14 cellular contexts compared by ENCODE assay signal in the genomic region with DNA sequence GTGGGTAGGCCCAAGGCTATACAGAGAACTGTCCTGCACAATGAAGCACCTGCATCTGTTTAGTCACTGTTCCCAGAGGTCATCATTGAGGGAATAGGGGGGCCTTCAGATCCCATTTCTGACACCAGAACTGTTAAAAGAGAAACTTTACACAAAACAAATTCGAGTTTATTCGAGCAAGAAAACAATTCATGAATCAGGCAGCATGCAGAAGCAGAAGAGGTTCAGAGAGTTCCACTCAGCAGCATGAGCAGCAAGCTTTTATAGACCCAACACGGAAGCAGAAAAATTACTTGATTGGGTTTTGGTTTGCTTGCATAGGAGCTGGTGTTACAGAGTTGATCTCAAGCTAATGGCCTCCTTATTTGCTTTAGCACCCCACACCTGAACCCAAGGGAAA. TPM values are rescaled to one million over a fixed set of nuclear protein-coding genes. Genes with fewer than 3 reads are reported as not detected.
DNase-seq lines count a peak whose midpoint lies in the region; ATAC-seq and TF ChIP-seq lines count a peak whose summit lies in the region.
"Had no signal": no experiment of that assay in that cellular context is flagged by ENCODE, and none has a peak within 500 bp of the region (broad histone marks: within the 10 kb centered on the region; RNA-seq: fewer than 3 reads in every experiment).

No MANE protein-coding gene starts in this region.

- POLR2A ChIA-PET in CD8-positive, alpha-beta T cell (lab: Charles Lee) = no interaction called here
- POLR2A ChIA-PET in naive thymus-derived CD8-positive, alpha-beta T cell (lab: Charles Lee) = no interaction called here

- no peak overlapping the region for H3K4me3 ChIP-seq in CD8-positive, alpha-beta T cell (ENCODE audit: low read depth, low read length)
- H3K4me3 ChIP-seq in DOHH2 (ENCODE audit: low read length) (no peak overlapping the region), hepatocyte (no peak overlapping the region)
- H3K4me3 ChIP-seq: lower lobe of right lung, testis had no signal

- no peaks in the 10 kb centered on the region for H3K9me3 ChIP-seq in CD8-positive, alpha-beta T cell (ENCODE audit: low read length)
- H3K9me3 ChIP-seq in DOHH2 (ENCODE audit: control insufficient read depth, insufficient read depth, low read length) (no peaks in the 10 kb centered on the region), hepatocyte (ENCODE audit: low read depth) (no peaks in the 10 kb centered on the region)
- H3K9me3 ChIP-seq: testis had no signal

- peaks cover 4% of the 10 kb centered on the region for H3K36me3 ChIP-seq in CD8-positive, alpha-beta T cell (ENCODE audit: insufficient read depth, low read length)
- H3K36me3 ChIP-seq in DOHH2 (ENCODE audit: control insufficient read depth, low read length) (peaks cover 21% of the 10 kb centered on the region), hepatocyte (replicated peaks; ENCODE audit: insufficient read depth, low read depth) (no peaks in the 10 kb centered on the region)

- H3K36me3 Mint-ChIP-seq in CD8-positive, alpha-beta T cell = peaks cover 21% of the 10 kb centered on the region
- peaks cover 16% of the 10 kb centered on the region for H3K36me3 Mint-ChIP-seq in activated naive CD8-positive, alpha-beta T cell treated with anti-CD3 and anti-CD28 coated beads for 36 hours
- peaks cover 0 to 10% (median 5%) of the 10 kb centered on the region in 3 donors for H3K36me3 Mint-ChIP-seq in naive thymus-derived CD8-positive, alpha-beta T cell

- no peak overlapping the region for H3K27ac ChIP-seq in CD8-positive, alpha-beta T cell (ENCODE audit: low read depth, low read length)
- H3K27ac ChIP-seq in DOHH2 (ENCODE audit: low read depth, low read length) (no peak overlapping the region), hepatocyte (no peak overlapping the region)
- H3K27ac ChIP-seq: lower lobe of right lung, testis had no signal

- peaks cover 31% of the 10 kb centered on the region for H3K4me1 Mint-ChIP-seq in CD8-positive, alpha-beta T cell (ENCODE audit: low read depth)
- peaks cover 26% of the 10 kb centered on the region for H3K4me1 Mint-ChIP-seq in activated naive CD8-positive, alpha-beta T cell treated with anti-CD3 and anti-CD28 coated beads for 36 hours
- peaks cover 11 to 35% (median 25%) of the 10 kb centered on the region in 4 donors for H3K4me1 Mint-ChIP-seq in naive thymus-derived CD8-positive, alpha-beta T cell

- no peaks in the 10 kb centered on the region for H3F3A ChIP-seq in DOHH2 (ENCODE audit: control insufficient read depth, insufficient read depth)

- H3K27me3 Mint-ChIP-seq in CD8-positive, alpha-beta T cell (ENCODE audit: low read depth) = no peaks in the 10 kb centered on the region
- no peaks in the 10 kb centered on the region for H3K27me3 Mint-ChIP-seq in activated naive CD8-positive, alpha-beta T cell treated with anti-CD3 and anti-CD28 coated beads for 36 hours
- peaks cover 0 to 1% (median 0%) of the 10 kb centered on the region in 5 donors for H3K27me3 Mint-ChIP-seq in naive thymus-derived CD8-positive, alpha-beta T cell

- H3K27ac Mint-ChIP-seq in CD8-positive, alpha-beta T cell = peak overlapping the region; percentile 98
- peak overlapping the region; percentile 97 for H3K27ac Mint-ChIP-seq in activated naive CD8-positive, alpha-beta T cell treated with anti-CD3 and anti-CD28 coated beads for 36 hours
- H3K27ac Mint-ChIP-seq in naive thymus-derived CD8-positive, alpha-beta T cell = peak overlapping the region; percentile 85 to 99 (median 97)

- H3K9me2 ChIP-seq in DOHH2 (replicated peaks; ENCODE audit: control insufficient read depth, low read length) = no peaks in the 10 kb centered on the region
- no peaks in the 10 kb centered on the region for H3K9me2 ChIP-seq in hepatocyte (replicated peaks; ENCODE audit: insufficient read depth)

- peaks cover 13% of the 10 kb centered on the region for H3K9me3 Mint-ChIP-seq in CD8-positive, alpha-beta T cell
- peaks cover 18% of the 10 kb centered on the region for H3K9me3 Mint-ChIP-seq in activated naive CD8-positive, alpha-beta T cell treated with anti-CD3 and anti-CD28 coated beads for 36 hours
- H3K9me3 Mint-ChIP-seq in naive thymus-derived CD8-positive, alpha-beta T cell = peaks cover 0 to 15% (median 9%) of the 10 kb centered on the region in 9 donors

- no peak for TF ChIP-seq CTCF in CD8-positive, alpha-beta T cell (IDR thresholded peaks at IDR 0.05)
- TF ChIP-seq CTCF in DOHH2 (IDR thresholded peaks at IDR 0.05; ENCODE audit: low read depth, low read length, poor library complexity, severe bottlenecking) (no peak), hepatocyte (IDR thresholded peaks at IDR 0.05; ENCODE audit: poor library complexity) (no peak)

- H2AFZ ChIP-seq in hepatocyte = no peak overlapping the region

- H4K20me1 ChIP-seq in DOHH2 (ENCODE audit: control insufficient read depth, insufficient read depth, low read depth, low read length) (peaks cover 6% of the 10 kb centered on the region; the same call in 1 of the 2 replicates), hepatocyte (ENCODE audit: insufficient read depth, poor library complexity, severe bottlenecking) (no peaks in the 10 kb centered on the region)

- H3K79me2 ChIP-seq in DOHH2 (ENCODE audit: control insufficient read depth, low read length) = peaks cover 43% of the 10 kb centered on the region
- H3K79me2 ChIP-seq in hepatocyte = peaks cover 28% of the 10 kb centered on the region

- no peak for DNase-seq in CD8-positive, alpha-beta T cell
- DNase-seq in activated naive CD8-positive, alpha-beta T cell treated with anti-CD3 and anti-CD28 coated beads for 36 hours = no peak
- DNase-seq in naive thymus-derived CD8-positive, alpha-beta T cell = no peak
- DNase-seq in hepatocyte (ENCODE audit: low spot score) (no peak), Right ventricle myocardium superior (no peak)
- DNase-seq: lower lobe of right lung, NCI-H1694 treated with DMSO at 0.1 percent for 48 hours, NCI-H446 treated with DMSO at 0.1 percent for 48 hours, right cardiac atrium, SHP77 treated with DMSO at 0.1 percent for 48 hours, testis had no signal

- CTCF ChIA-PET in CD8-positive, alpha-beta T cell (lab: Charles Lee) = no interaction called here

- WGBS in hepatocyte (ENCODE audit: low lambda C conversion rate, missing lambda C conversion rate) = 91% methylated on average over 3 of the region's 3 CpGs

- H3K4me1 ChIP-seq in CD8-positive, alpha-beta T cell (ENCODE audit: insufficient read depth, low read length) = peaks cover 20% of the 10 kb centered on the region
- peaks cover 21% of the 10 kb centered on the region for H3K4me1 ChIP-seq in DOHH2 (ENCODE audit: control insufficient read depth, low read length)
- H3K4me1 ChIP-seq in hepatocyte (ENCODE audit: insufficient read depth) = peaks cover 11% of the 10 kb centered on the region

- intact Hi-C loops in CD8-positive, alpha-beta T cell (cut with DNase I, micrococcal nuclease) = no loop called here
- intact Hi-C loops in Right ventricle myocardium superior (cut with DNase I) = no loop called here

- ATAC-seq in CD8-positive, alpha-beta T cell = no peak
- ATAC-seq in naive thymus-derived CD8-positive, alpha-beta T cell = no peak
- ATAC-seq in GM18873 (IDR thresholded peaks at IDR 0.05; ENCODE audit: low FRiP score, unreplicated experiment) (no peak), Right ventricle myocardium superior (ENCODE audit: poor library complexity) (no peak)
- ATAC-seq: lower lobe of right lung, right cardiac atrium had no signal

- H3K27me3 ChIP-seq in CD8-positive, alpha-beta T cell (ENCODE audit: insufficient read depth, low read length) = no peaks in the 10 kb centered on the region
- H3K27me3 ChIP-seq in DOHH2 (ENCODE audit: control insufficient read depth, low read length) (no peaks in the 10 kb centered on the region), hepatocyte (no peaks in the 10 kb centered on the region)
- H3K27me3 ChIP-seq: BLaER1 treated with 17β-estradiol and CSF1 and Interleukin-3, amounts not matched to agents 10 nM and 100 nM; testis had no signal

- H3K4me2 ChIP-seq in DOHH2 (ENCODE audit: low read length) (peak overlapping the region; percentile 92; the same call in 1 of the 2 replicates), hepatocyte (no peak overlapping the region)

- peak overlapping the region; percentile 99 for H3K4me3 Mint-ChIP-seq in CD8-positive, alpha-beta T cell
- H3K4me3 Mint-ChIP-seq in activated naive CD8-positive, alpha-beta T cell treated with anti-CD3 and anti-CD28 coated beads for 36 hours = peak overlapping the region; percentile 94
- H3K4me3 Mint-ChIP-seq in naive thymus-derived CD8-positive, alpha-beta T cell = peak overlapping the region in 9 of 10 donors; percentile 91 to 98 (median 96)

RNA-seq across cellular contexts. Expression of a gene that starts 1.7 kb away (rescaled TPM):
- total RNA-seq in CD8-positive, alpha-beta T cell = 10 to 100 TPM; 83.8 to 94.0 TPM
- total RNA-seq in activated naive CD8-positive, alpha-beta T cell treated with anti-CD3 and anti-CD28 coated beads for 36 hours = 10 to 100 TPM; 51.1 to 57.4 TPM
- total RNA-seq in naive thymus-derived CD8-positive, alpha-beta T cell = 100 to 1,000 TPM; 108 TPM
- polyA plus RNA-seq in naive thymus-derived CD8-positive, alpha-beta T cell = 10 to 100 TPM; 14.8 to 23.3 (median 17.8) TPM
- total RNA-seq in hepatocyte (15.9 and 25.1 TPM in 2 replicates), Right ventricle myocardium superior (19.4 TPM)
- polyA plus RNA-seq in hepatocyte = 21.4 and 26.6 TPM in 2 replicates
